ENCODE assay signal across 16 cellular contexts in the genomic region with DNA sequence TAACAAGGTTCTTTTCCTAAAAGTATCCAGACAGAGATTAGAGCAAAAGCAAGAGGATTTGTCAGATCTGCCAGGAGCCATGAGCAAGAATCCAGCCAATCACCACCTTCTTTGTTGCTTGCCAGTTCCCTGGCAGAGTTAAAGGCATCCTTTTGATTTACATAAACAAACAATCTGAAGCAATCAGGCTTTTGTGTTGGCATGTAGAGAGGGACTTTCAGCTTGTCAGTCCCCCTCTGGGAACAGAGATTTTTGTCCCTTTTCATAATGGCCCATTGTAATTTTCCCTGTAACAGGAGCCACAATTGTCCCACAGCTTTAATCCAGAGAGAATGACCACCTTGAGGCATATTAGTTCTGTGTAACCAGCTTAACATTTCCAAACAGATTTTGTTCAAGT. TPM values are rescaled to one million over a fixed set of nuclear protein-coding genes. Genes with fewer than 3 reads are reported as not detected.
A peak's percentile ranks its signal among the peaks of the same experiment; 100 is the strongest.
DNase-seq lines count a peak whose midpoint lies in the region; ATAC-seq lines count a peak whose summit lies in the region.
"Had no signal": no experiment of that assay in that cellular context is flagged by ENCODE, and none has a peak within 500 bp of the region (broad histone marks: within the 10 kb centered on the region; RNA-seq: fewer than 3 reads in every experiment).

Gene ERMN (minus strand): TSS at position 39 of the 400 bp plus-strand sequence. CDS start 182 bp downstream, outside the sequence.

- H4K91ac ChIP-seq in neuronal stem cell (ENCODE audit: low read depth, low read length, poor library complexity) = no peak within 1 kb of the TSS

- no peak within 1 kb of the TSS for H2BK12ac ChIP-seq in neuronal stem cell (ENCODE audit: low read length)

- peak within 1 kb of the TSS; percentile 30 for H3K27ac ChIP-seq in neuronal stem cell (replicated peaks; ENCODE audit: low read length)

- no peak within 1 kb of the TSS for H2AFZ ChIP-seq in neuronal stem cell (ENCODE audit: low read length)

- H3K9me3 ChIP-seq in neuronal stem cell (replicated peaks in 1 of 2; ENCODE audit: control insufficient read depth in 2 of 2, insufficient read depth in 1 of 2, low read depth in 1 of 2, low read length in 2 of 2) = no peaks in the 10 kb centered on the region
- H3K9me3 ChIP-seq: tibial artery had no signal

- H3K4me2 ChIP-seq in neuronal stem cell (ENCODE audit: insufficient read depth, low read length, poor library complexity, severe bottlenecking) = peak within 1 kb of the TSS; percentile 18

- no peak within 1 kb of the TSS for H2AK5ac ChIP-seq in neuronal stem cell (ENCODE audit: low read depth, low read length)

- H2BK120ac ChIP-seq in neuronal stem cell (ENCODE audit: low read depth, low read length) = no peak within 1 kb of the TSS

- H3K14ac ChIP-seq in neuronal stem cell (ENCODE audit: low read length) = no peak within 1 kb of the TSS

- ATAC-seq in HG03108 (IDR thresholded peaks at IDR 0.05; ENCODE audit: unreplicated experiment) = no peak
- ATAC-seq: activated naive CD4-positive, alpha-beta T cell treated with anti-CD3 and anti-CD28 coated beads, Interleukin-2, amount 50 U/mL, for 72 hours; GM12878; naive thymus-derived CD8-positive, alpha-beta T cell had no signal

- H4K8ac ChIP-seq in neuronal stem cell (ENCODE audit: low read depth, low read length) = no peak within 1 kb of the TSS

- H3K4ac ChIP-seq in neuronal stem cell (ENCODE audit: low read length) = no peak within 1 kb of the TSS

- DNase-seq in DMS153 treated with DMSO at 0.1 percent for 48 hours (lab: John Stamatoyannopoulos, UW; ENCODE audit: unreplicated experiment) (peak; percentile 30), DMS153 (lab: John Stamatoyannopoulos, UW) (no peak), NCI-H2227 (lab: John Stamatoyannopoulos, UW; ENCODE audit: unreplicated experiment) (peak; percentile 29), ecto neural progenitor cell (ENCODE audit: low spot score) (peak; percentile 60), neuronal stem cell (ENCODE audit: low spot score) (peak; percentile 67), T-helper 1 cell (no peak), ureter (ENCODE audit: low spot score) (no peak)
- DNase-seq: naive thymus-derived CD8-positive, alpha-beta T cell; NCI-H1105 treated with DMSO at 0.1 percent for 48 hours; tibial artery had no signal

- no peak within 1 kb of the TSS for H3K4me3 ChIP-seq in neuronal stem cell (ENCODE audit: low read length in 2 of 2)
- H3K4me3 ChIP-seq: GM12878, tibial artery had no signal

- H3K4me1 ChIP-seq in neuronal stem cell (ENCODE audit: control insufficient read depth in 2 of 2, insufficient read depth in 1 of 2, low read depth in 1 of 2, low read length in 2 of 2) = peaks cover 0 to 6% of the 10 kb centered on the region in 2 donors

- H2BK5ac ChIP-seq in neuronal stem cell (ENCODE audit: low read length) = no peak within 1 kb of the TSS

- no peaks in the 10 kb centered on the region for H3K79me1 ChIP-seq in neuronal stem cell (ENCODE audit: low read depth, low read length)

- H3K9ac ChIP-seq in neuronal stem cell (ENCODE audit: low read depth, low read length, poor library complexity) = no peak within 1 kb of the TSS

- H3K27me3 ChIP-seq in neuronal stem cell (ENCODE audit: control insufficient read depth in 3 of 3, insufficient read depth in 3 of 3, low read depth in 1 of 3, low read length in 3 of 3) = no peaks in the 10 kb centered on the region
- H3K27me3 ChIP-seq: tibial artery had no signal

- no peak within 1 kb of the TSS for H2BK15ac ChIP-seq in neuronal stem cell (ENCODE audit: low read length)

- H3K18ac ChIP-seq in neuronal stem cell (ENCODE audit: low read length) = no peak within 1 kb of the TSS

- no peaks in the 10 kb centered on the region for H3K36me3 ChIP-seq in neuronal stem cell (replicated peaks in 1 of 2; ENCODE audit: control insufficient read depth in 2 of 2, insufficient read depth in 2 of 2, low read length in 2 of 2)
- H3K36me3 ChIP-seq: tibial artery had no signal

- H3K23ac ChIP-seq in neuronal stem cell (ENCODE audit: low read depth, low read length, poor library complexity) = no peak within 1 kb of the TSS

RNA-seq across cellular contexts. Expression of gene ERMN, which starts in this region (rescaled TPM):
- polyA plus RNA-seq in neuronal stem cell (2013, experiment 1 of 2) = 0.43 TPM
- 0.15 TPM for polyA plus RNA-seq in neuronal stem cell (2013, experiment 2 of 2)
- total RNA-seq in ureter = 0.70 TPM
- total RNA-seq: A172, kidney epithelial cell, RPMI7951 had no signal

Comparison
In these comparisons a context has a peak if more than half of its experiments do, and no peak if none do; other contexts are left out.
1. DNase-seq: peak in DMS153 treated with DMSO at 0.1 percent for 48 hours (single experiment), NCI-H2227 (single experiment), ecto neural progenitor cell (single experiment) and neuronal stem cell (single experiment); none in DMS153 (single experiment), T-helper 1 cell (0 of 5) and ureter (single experiment).